9 cellular contexts compared by ENCODE assay signal in the genomic region with DNA sequence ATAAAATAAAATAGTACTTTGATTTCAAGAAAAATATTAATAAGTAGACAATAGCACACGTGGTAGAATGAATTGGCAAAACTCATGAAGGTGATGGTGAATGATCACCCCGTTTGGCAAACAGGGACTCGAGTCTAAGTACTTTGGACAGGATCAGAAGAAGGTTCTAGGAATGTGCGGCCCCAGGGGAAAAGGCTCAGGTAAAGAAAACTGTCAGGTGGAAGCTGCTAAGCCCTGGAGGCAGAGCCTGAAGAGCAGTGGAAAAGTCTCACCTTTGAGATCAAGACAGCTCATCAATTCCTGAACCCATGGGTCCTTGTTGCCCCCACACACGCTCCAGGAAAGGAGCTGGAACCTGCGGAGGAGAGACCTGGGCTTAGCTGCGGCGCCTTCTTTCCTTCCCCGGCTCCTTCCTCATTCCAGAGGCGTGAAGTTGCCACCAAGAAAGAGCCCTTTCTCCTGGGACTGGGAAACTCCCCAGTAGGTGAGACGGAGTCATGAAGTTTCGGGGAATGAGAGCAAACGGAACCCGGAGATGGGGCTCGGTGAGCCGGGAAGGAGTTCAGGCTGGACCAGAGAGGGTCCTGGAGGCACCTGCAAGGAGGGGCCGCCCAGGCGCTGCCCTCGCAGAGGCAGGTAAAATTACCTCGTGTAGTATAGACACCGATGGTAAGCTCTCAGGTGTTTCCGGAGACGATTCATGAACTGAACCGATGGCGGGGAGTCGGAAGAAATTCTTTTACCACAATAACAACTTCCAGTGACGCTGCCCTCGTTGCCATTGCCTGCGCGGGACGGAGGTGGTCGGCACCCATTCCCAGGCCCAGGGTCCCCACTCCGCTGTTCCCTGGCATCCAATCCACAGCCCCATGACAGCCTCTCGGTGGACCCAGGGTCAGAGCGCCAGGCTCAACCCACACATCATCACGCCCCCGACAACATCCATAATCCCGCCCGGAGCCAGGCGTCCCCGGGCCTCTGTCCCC. TPM values are rescaled to one million over a fixed set of nuclear protein-coding genes. Genes with fewer than 3 reads are reported as not detected.
DNase-seq lines count a peak whose midpoint lies in the region; ATAC-seq and TF ChIP-seq lines count a peak whose summit lies in the region.
"Had no signal": no experiment of that assay in that cellular context is flagged by ENCODE, and none has a peak within 500 bp of the region (broad histone marks: within the 10 kb centered on the region; RNA-seq: fewer than 3 reads in every experiment).

No MANE protein-coding gene starts in this region.

- H3K4me3 ChIP-seq in BLaER1 treated with 17β-estradiol and CSF1 and Interleukin-3, amounts not matched to agents 10 nM and 100 nM, result peak overlapping the region; percentile 62 to 95 (median 72)
- H3K4me3 ChIP-seq in PC-3 (ENCODE audit: low read length), result peak overlapping the region; percentile 86

- H3K4me1 ChIP-seq in BLaER1 treated with 17β-estradiol and CSF1 and Interleukin-3, amounts not matched to agents 10 nM and 100 nM, result peaks cover 33 to 84% (median 60%) of the 10 kb centered on the region in 10 experiments
- peaks cover 6% of the 10 kb centered on the region for H3K4me1 ChIP-seq in PC-3 (ENCODE audit: insufficient read depth, low read length)

- intact Hi-C loops in PC-3 (cut with micrococcal nuclease), result no loop called here
- intact Hi-C loops in natural killer cell (cut with micrococcal nuclease), result no loop called here

- POLR2A ChIA-PET in PC-3 (lab: Charles Lee; ENCODE audit: unreplicated experiment), result no interaction called here

- peaks cover 0 to 34% (median 0%) of the 10 kb centered on the region in 11 experiments; a peak in 5 of 22 replicates for H3K36me3 ChIP-seq in BLaER1 treated with 17β-estradiol and CSF1 and Interleukin-3, amounts not matched to agents 10 nM and 100 nM
- no peaks in the 10 kb centered on the region for H3K36me3 ChIP-seq in PC-3 (ENCODE audit: low read depth, low read length)

- ATAC-seq in PC-3, result peak; percentile 28
- ATAC-seq in natural killer cell, result peak in 2 of 3 donors; percentile 11 to 14
- ATAC-seq in HG02981 (IDR thresholded peaks at IDR 0.05; ENCODE audit: unreplicated experiment), result no peak

- no peaks in the 10 kb centered on the region for H3F3A ChIP-seq in PC-3 (ENCODE audit: low read length, unreplicated experiment)

- H3K36me3 Mint-ChIP-seq in endothelial cell (ENCODE audit: low read depth, unreplicated experiment) (no peaks in the 10 kb centered on the region), natural killer cell (no peaks in the 10 kb centered on the region)

- peaks cover 28% of the 10 kb centered on the region for H3K27me3 Mint-ChIP-seq in endothelial cell (ENCODE audit: unreplicated experiment)
- peaks cover 18 to 38% of the 10 kb centered on the region in 2 donors for H3K27me3 Mint-ChIP-seq in natural killer cell (ENCODE audit: low read depth in 2 of 2)

- H3K79me2 ChIP-seq in PC-3 (ENCODE audit: low read length), result peaks cover 6% of the 10 kb centered on the region; the same call in 1 of the 2 replicates

- peak overlapping the region; percentile 68 for H2AFZ ChIP-seq in PC-3 (ENCODE audit: low read length)

- H3K4me2 ChIP-seq in BLaER1 treated with 17β-estradiol and CSF1 and Interleukin-3, amounts not matched to agents 10 nM and 100 nM, result peak overlapping the region; percentile 85 to 100 (median 98)
- H3K4me2 ChIP-seq in PC-3 (ENCODE audit: low read length), result peak overlapping the region; percentile 96

- H3K27me3 ChIP-seq in BLaER1 treated with 17β-estradiol and CSF1 and Interleukin-3, amounts not matched to agents 10 nM and 100 nM, result peaks cover 39 to 82% (median 72%) of the 10 kb centered on the region in 11 experiments
- H3K27me3 ChIP-seq in PC-3 (ENCODE audit: low read length), result no peaks in the 10 kb centered on the region

- peaks cover 9% of the 10 kb centered on the region for H3K4me1 Mint-ChIP-seq in endothelial cell (ENCODE audit: unreplicated experiment)
- peaks cover 16 to 23% of the 10 kb centered on the region in 2 donors for H3K4me1 Mint-ChIP-seq in natural killer cell

- TF ChIP-seq CTCF in PC-3 (conservative IDR thresholded peaks at IDR 0.05; ENCODE audit: low read depth, low read length) (no peak), endothelial cell (IDR thresholded peaks at IDR 0.05; ENCODE audit: unreplicated experiment) (no peak), natural killer cell (IDR thresholded peaks at IDR 0.05) (no peak)

- H3K9ac ChIP-seq in BLaER1 treated with 17β-estradiol and CSF1 and Interleukin-3, amounts not matched to agents 10 nM and 100 nM, result peak overlapping the region in 9 of 11 experiments; percentile 68 to 96 (median 77); a peak in 17 of 22 replicates
- H3K9ac ChIP-seq in PC-3 (ENCODE audit: low read length), result peak overlapping the region; percentile 74

- DNase-seq in PC-3, result peak; percentile 43
- DNase-seq in endothelial cell (ENCODE audit: low spot score), result no peak
- no peak for DNase-seq in natural killer cell
- no peak for DNase-seq in G401 (ENCODE audit: low spot score)
- no peak for DNase-seq in NOMO-1 (lab: John Stamatoyannopoulos, UW; ENCODE audit: unreplicated experiment in 2 of 2)
- no peak for DNase-seq in GDM1 (lab: John Stamatoyannopoulos, UW)

- CTCF ChIA-PET in PC-3 (lab: Charles Lee), result no interaction called here

- H3K4me3 Mint-ChIP-seq in endothelial cell (ENCODE audit: unreplicated experiment) (peak overlapping the region; percentile 85), natural killer cell (peak overlapping the region; percentile 83)

- H3K9me2 ChIP-seq in PC-3 (replicated peaks; ENCODE audit: low read length), result no peaks in the 10 kb centered on the region

- TSS peak; percentile 44 for BruUV-seq in PC-3 (replicated peaks; lab: Mats Ljungman, UMichigan)

- in situ Hi-C loops in G401 (cut with HindIII; ENCODE audit: low sequenced_read_pairs), result no loop called here

- no peaks in the 10 kb centered on the region for H3K9me3 Mint-ChIP-seq in endothelial cell (ENCODE audit: unreplicated experiment)
- no peaks in the 10 kb centered on the region for H3K9me3 Mint-ChIP-seq in natural killer cell

- peak overlapping the region in 4 of 11 experiments; percentile 66 to 89 (median 84); a peak in 7 of 22 replicates for H3K27ac ChIP-seq in BLaER1 treated with 17β-estradiol and CSF1 and Interleukin-3, amounts not matched to agents 10 nM and 100 nM
- peak overlapping the region; percentile 9; the same call in 1 of the 2 replicates for H3K27ac ChIP-seq in PC-3 (ENCODE audit: low read length)

- peaks cover 0 to 19% (median 0%) of the 10 kb centered on the region in 11 experiments; a peak in 8 of 22 replicates for H4K20me1 ChIP-seq in BLaER1 treated with 17β-estradiol and CSF1 and Interleukin-3, amounts not matched to agents 10 nM and 100 nM
- H4K20me1 ChIP-seq in PC-3 (ENCODE audit: low read length), result no peaks in the 10 kb centered on the region

- H3K27ac Mint-ChIP-seq in endothelial cell (ENCODE audit: unreplicated experiment), result peak overlapping the region; percentile 42
- peak overlapping the region; percentile 18 to 56 for H3K27ac Mint-ChIP-seq in natural killer cell

- no peaks in the 10 kb centered on the region for H3K9me3 ChIP-seq in BLaER1 treated with 17β-estradiol and CSF1 and Interleukin-3, amounts not matched to agents 10 nM and 100 nM (replicated peaks in 1 of 11)
- H3K9me3 ChIP-seq in PC-3 (ENCODE audit: low read length), result no peaks in the 10 kb centered on the region

RNA-seq across cellular contexts. Expression of a gene that starts 1.2 kb away (rescaled TPM):
- 0.51 and 0.58 TPM in 2 replicates for total RNA-seq in PC-3 (2014; rRNA removed)
- not detected for total RNA-seq in endothelial cell (ENCODE audit: unreplicated experiment)
- total RNA-seq in natural killer cell, result 1 to 10 TPM in 1 of 3 donors, under 1 TPM in 2; 0.52 to 3.5 (median 0.93) TPM
- total RNA-seq in G401 (2014; rRNA removed; shearing (Covaris generic)), result 0.68 TPM in 1 of 2 replicates, not detected in the other
- total RNA-seq: dermis microvascular lymphatic vessel endothelial cell had no signal

RNA-seq across cellular contexts. Expression of a gene that starts 1.3 kb away (rescaled TPM):
- 22.1 and 38.7 TPM in 2 replicates for total RNA-seq in PC-3 (2014; rRNA removed)
- total RNA-seq in endothelial cell (ENCODE audit: unreplicated experiment), result 0.13 TPM
- 10 to 100 TPM in 2 of 3 donors, 1 to 10 TPM in 1; 4.0 to 31.8 (median 16.0) TPM for total RNA-seq in natural killer cell
- total RNA-seq in G401 (2014; rRNA removed; shearing (Covaris generic)), result 0.86 TPM in 1 of 2 replicates, not detected in the other

RNA-seq across cellular contexts. Expression of a gene that starts 7.2 kb away (rescaled TPM):
- total RNA-seq in PC-3 (2014; rRNA removed) (25.4 and 28.9 TPM in 2 replicates), endothelial cell (ENCODE audit: unreplicated experiment) (10.5 TPM), natural killer cell (10 to 100 TPM in 2 of 3 donors, 1 to 10 TPM in 1; 9.1 to 15.0 (median 10.5) TPM)
- total RNA-seq in G401 (2014; rRNA removed; shearing (Covaris generic)), result 24.3 and 29.8 TPM in 2 replicates

RNA-seq across cellular contexts. Expression of a gene that starts 28.0 kb away (rescaled TPM):
- total RNA-seq in PC-3 (2014; rRNA removed) (22.2 and 28.1 TPM in 2 replicates), endothelial cell (ENCODE audit: unreplicated experiment) (51.1 TPM), natural killer cell (100 to 1,000 TPM; 314 to 374 (median 335) TPM)
- 38.1 and 45.1 TPM in 2 replicates for total RNA-seq in G401 (2014; rRNA removed; shearing (Covaris generic))

RNA-seq across cellular contexts. Expression of a gene that starts 33.3 kb away (rescaled TPM):
- total RNA-seq in PC-3 (2014; rRNA removed) (not detected in 2 replicates), endothelial cell (ENCODE audit: unreplicated experiment) (not detected), natural killer cell (not detected)
- total RNA-seq in G401 (2014; rRNA removed; shearing (Covaris generic)), result not detected in 2 replicates
- total RNA-seq: dermis microvascular lymphatic vessel endothelial cell had no signal
